1 cellular context compared by ENCODE assay signal in the genomic region with DNA sequence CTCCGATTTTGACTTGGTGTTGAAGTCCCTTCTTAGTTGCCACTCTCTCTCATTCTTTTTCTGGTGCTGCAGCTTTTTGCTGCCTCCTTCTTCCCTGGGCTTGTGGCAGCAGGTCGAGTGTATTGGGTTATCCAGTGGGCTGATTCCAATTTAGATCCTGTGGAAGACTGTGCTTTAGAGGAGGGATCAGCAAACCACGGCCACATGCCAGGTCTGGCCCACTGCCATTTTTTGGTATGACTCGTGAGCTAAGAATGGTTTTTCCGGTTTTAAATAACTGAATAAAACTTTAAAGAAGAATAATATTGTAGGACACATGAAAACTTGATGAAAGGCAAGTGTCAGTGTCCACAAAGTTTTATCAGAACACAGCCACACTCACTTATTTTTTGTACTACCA.
TF ChIP-seq lines count a peak whose summit lies in the region.

No MANE protein-coding gene starts in this region.

TF ChIP-seq in K562, 482 proteins besides CTCF, POLR2A, EP300 and RAD21 (continued from another document):
- TF ChIP-seq, protein P1, sequence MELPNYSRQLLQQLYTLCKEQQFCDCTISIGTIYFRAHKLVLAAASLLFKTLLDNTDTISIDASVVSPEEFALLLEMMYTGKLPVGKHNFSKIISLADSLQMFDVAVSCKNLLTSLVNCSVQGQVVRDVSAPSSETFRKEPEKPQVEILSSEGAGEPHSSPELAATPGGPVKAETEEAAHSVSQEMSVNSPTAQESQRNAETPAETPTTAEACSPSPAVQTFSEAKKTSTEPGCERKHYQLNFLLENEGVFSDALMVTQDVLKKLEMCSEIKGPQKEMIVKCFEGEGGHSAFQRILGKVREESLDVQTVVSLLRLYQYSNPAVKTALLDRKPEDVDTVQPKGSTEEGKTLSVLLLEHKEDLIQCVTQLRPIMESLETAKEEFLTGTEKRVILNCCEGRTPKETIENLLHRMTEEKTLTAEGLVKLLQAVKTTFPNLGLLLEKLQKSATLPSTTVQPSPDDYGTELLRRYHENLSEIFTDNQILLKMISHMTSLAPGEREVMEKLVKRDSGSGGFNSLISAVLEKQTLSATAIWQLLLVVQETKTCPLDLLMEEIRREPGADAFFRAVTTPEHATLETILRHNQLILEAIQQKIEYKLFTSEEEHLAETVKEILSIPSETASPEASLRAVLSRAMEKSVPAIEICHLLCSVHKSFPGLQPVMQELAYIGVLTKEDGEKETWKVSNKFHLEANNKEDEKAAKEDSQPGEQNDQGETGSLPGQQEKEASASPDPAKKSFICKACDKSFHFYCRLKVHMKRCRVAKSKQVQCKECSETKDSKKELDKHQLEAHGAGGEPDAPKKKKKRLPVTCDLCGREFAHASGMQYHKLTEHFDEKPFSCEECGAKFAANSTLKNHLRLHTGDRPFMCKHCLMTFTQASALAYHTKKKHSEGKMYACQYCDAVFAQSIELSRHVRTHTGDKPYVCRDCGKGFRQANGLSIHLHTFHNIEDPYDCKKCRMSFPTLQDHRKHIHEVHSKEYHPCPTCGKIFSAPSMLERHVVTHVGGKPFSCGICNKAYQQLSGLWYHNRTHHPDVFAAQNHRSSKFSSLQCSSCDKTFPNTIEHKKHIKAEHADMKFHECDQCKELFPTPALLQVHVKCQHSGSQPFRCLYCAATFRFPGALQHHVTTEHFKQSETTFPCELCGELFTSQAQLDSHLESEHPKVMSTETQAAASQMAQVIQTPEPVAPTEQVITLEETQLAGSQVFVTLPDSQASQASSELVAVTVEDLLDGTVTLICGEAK (IDR thresholded peaks at IDR 0.05), result peak; percentile 65; the same call in 1 of the 2 replicates
- TF ChIP-seq, protein P1 (CRISPR knock-in tag; IDR thresholded peaks at IDR 0.05), result no peak
